Comparison of ENCODE assay signal across 14 cellular contexts in the genomic region with DNA sequence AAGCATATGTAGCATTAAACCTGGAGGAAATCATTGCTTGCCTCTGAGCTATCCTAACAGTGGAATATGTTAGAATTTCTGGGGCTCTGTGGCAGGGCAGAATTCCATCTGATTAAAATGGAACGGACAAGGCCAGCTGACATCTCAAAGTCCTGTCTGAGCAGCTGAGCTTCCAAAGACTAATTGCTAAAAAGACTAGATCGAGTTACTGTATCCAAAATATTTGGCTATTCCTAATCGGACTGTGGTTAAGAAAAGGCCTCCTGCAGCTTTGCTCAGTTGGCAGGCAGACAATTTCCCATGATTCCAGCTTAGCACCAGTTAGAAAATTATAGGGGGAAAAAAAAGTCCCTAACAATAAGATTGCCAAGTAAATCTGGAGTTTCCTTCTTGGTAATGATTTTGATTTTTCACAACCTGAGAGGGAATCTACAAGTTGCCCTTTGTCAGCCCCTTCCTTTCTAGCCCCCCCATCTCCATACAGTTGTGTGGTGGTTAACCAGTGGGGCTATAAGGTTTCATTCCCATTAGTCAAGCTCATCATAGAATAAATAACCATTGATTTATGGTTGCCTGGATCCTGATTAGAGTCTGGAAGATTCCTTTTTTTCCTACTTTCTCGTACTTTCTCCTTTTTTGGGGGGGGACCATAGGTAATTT. TPM values are rescaled to one million over a fixed set of nuclear protein-coding genes. Genes with fewer than 3 reads are reported as not detected.
DNase-seq lines count a peak whose midpoint lies in the region; ATAC-seq and TF ChIP-seq lines count a peak whose summit lies in the region.
"Had no signal": no experiment of that assay in that cellular context is flagged by ENCODE, and none has a peak within 500 bp of the region (broad histone marks: within the 10 kb centered on the region; RNA-seq: fewer than 3 reads in every experiment).

No MANE protein-coding gene starts in this region.

- H3K4me1 ChIP-seq in SJCRH30 = peaks cover 22% of the 10 kb centered on the region

- DNase-seq in NCI-H345 (lab: John Stamatoyannopoulos, UW) (peak; percentile 8), NCI-H345 treated with DMSO at 0.1 percent for 48 hours (lab: John Stamatoyannopoulos, UW; ENCODE audit: unreplicated experiment) (no peak), SJCRH30 (peak; percentile 92 to 98), foreskin fibroblast (peak; percentile 29 to 48), superior temporal gyrus (ENCODE audit: extremely low spot score) (peak; percentile 18), kidney tubule cell (ENCODE audit: low spot score) (no peak), NCI-H524 treated with DMSO at 0.1 percent for 48 hours (lab: John Stamatoyannopoulos, UW) (no peak)
- DNase-seq: activated CD8-positive, alpha-beta memory T cell treated with anti-CD3 and anti-CD28 coated beads for 24 hours; AML-193; GOT3; NK-92 treated with Interleukin-12 subunit alpha and Interleukin-12 subunit beta, amount 100 ng/mL, for 24 hours had no signal

- H3K9me3 ChIP-seq in SJCRH30 (replicated peaks) = peaks cover 21% of the 10 kb centered on the region

- peak overlapping the region; percentile 90 for H3K27ac ChIP-seq in SJCRH30

- H3K4me3 ChIP-seq in SJCRH30 (no peak overlapping the region), foreskin fibroblast (ENCODE audit: low read depth in 1 of 2, low read length in 2 of 2) (no peak overlapping the region)

- no peak for ATAC-seq in HG02981 (IDR thresholded peaks at IDR 0.05; ENCODE audit: unreplicated experiment)
- ATAC-seq: natural killer cell treated with Interleukin-12 subunit alpha and Interleukin-12 subunit beta and Interleukin-15 and Interleukin-18, amount 100 ng/mL, for 72 hours; stimulated activated memory B cell treated with anti-CD40 and anti-IgM and Interleukin-4, amounts not matched to agents 10 μg/mL and 1 μg/mL and 100 μg/mL, for 72 hours had no signal

- peaks cover 79% of the 10 kb centered on the region for H3K36me3 ChIP-seq in SJCRH30

- TF ChIP-seq CTCF in foreskin fibroblast (IDR thresholded peaks at IDR 0.05; ENCODE audit: low read depth, low read length) = no peak

- no peaks in the 10 kb centered on the region for H3K27me3 ChIP-seq in SJCRH30

RNA-seq across cellular contexts. Expression of gene PTGR1, which starts 26.4 kb away (rescaled TPM):
- 92.3 and 93.5 TPM in 2 replicates for total RNA-seq in SJCRH30 (2014; rRNA removed; shearing (Covaris generic))
- total RNA-seq: natural killer cell treated with Interleukin-12 subunit alpha and Interleukin-12 subunit beta and Interleukin-15 and Interleukin-18, amount 100 ng/mL, for 72 hours had no signal

RNA-seq across cellular contexts. Expression of gene ZNF483, which starts 48.1 kb away (rescaled TPM):
- 16.9 and 19.1 TPM in 2 replicates for total RNA-seq in SJCRH30 (2014; rRNA removed; shearing (Covaris generic))

RNA-seq across cellular contexts. Expression of gene DNAJC25, which starts 58.1 kb away (rescaled TPM):
- total RNA-seq in SJCRH30 (2014; rRNA removed; shearing (Covaris generic)) = 14.2 and 15.1 TPM in 2 replicates

Comparison
In these comparisons a context has a peak if more than half of its experiments do, and no peak if none do; other contexts are left out.
1. DNase-seq: peak in NCI-H345 (single experiment), SJCRH30 (2 of 2), foreskin fibroblast (2 of 2) and superior temporal gyrus (single experiment); none in NCI-H345 treated with DMSO at 0.1 percent for 48 hours (single experiment), kidney tubule cell (single experiment) and NCI-H524 treated with DMSO at 0.1 percent for 48 hours (single experiment).